ENCODE assay signal across 20 cellular contexts in the genomic region with DNA sequence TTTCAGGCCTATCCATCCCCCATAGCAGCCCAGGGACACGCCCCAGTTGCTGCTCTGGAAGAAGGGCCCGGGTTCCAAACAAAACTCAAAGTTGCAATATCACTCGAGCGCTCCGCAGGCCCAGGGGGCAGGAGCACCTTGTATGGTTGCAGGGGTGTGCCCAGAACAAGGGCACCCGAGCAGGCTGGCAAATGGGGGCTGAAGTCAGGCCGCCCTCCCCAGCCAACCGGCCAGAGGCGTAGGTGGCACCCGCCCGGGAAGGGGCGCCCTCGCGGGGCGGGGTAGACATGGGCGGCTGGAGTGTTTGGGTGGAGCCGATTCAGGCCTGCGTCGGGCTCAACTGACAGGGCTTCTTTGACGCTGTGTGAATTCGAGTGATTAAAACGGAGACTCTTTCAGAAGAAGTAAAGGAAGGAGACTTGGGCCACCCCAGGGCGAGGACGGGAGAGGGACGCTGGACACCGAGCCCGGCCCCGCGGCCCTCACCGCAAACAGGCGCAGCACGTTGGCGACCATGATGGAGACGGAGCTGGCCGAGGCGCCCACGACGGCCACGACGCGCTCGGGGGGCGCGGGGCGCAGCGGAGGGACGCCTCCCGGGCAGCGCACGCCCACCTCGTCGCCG. TPM values are rescaled to one million over a fixed set of nuclear protein-coding genes. Genes with fewer than 3 reads are reported as not detected.
"Had no signal": no experiment of that assay in that cellular context is flagged by ENCODE, and none has a peak within 500 bp of the region (broad histone marks: within the 10 kb centered on the region; RNA-seq: fewer than 3 reads in every experiment).

No MANE protein-coding gene starts in this region.

- H3K4me3 Mint-ChIP-seq: activated B cell treated with CpG ODN at 0.5 μM for 24 hours; activated CD4-positive, alpha-beta T cell treated with anti-CD3 and anti-CD28 coated beads, Interleukin-2, amount 10 ng/mL, durations not matched to agents 24 days and 14 days; activated naive CD4-positive, alpha-beta T cell treated with anti-CD3 and anti-CD28 coated beads, Interleukin-2, amount 10 ng/mL, durations not matched to agents 7 days and 5 days; natural killer cell treated with Interleukin-12 subunit alpha and Interleukin-12 subunit beta and Interleukin-15 and Interleukin-18, amount 100 ng/mL, for 72 hours had no signal

- H3K4me1 ChIP-seq: adrenal gland had no signal

- H3K9me3 ChIP-seq: adrenal gland had no signal

- H3K27ac ChIP-seq: adrenal gland, coronary artery, epithelial cell of prostate, gastroesophageal sphincter, SK-N-MC had no signal

- H3K36me3 ChIP-seq: adrenal gland, gastroesophageal sphincter had no signal

- ATAC-seq: gastroesophageal sphincter; natural killer cell treated with Interleukin-12 subunit alpha and Interleukin-12 subunit beta and Interleukin-15 and Interleukin-18, amount 100 ng/mL, for 72 hours; stimulated activated naive B cell treated with anti-CD40 and anti-IgM and Interleukin-4, amounts not matched to agents 10 μg/mL and 1 μg/mL and 100 μg/mL, for 72 hours; T-cell had no signal

- H3K9me3 Mint-ChIP-seq: natural killer cell treated with Interleukin-12 subunit alpha and Interleukin-12 subunit beta and Interleukin-15 and Interleukin-18, amount 100 ng/mL, for 72 hours had no signal

- DNase-seq: activated B cell treated with CpG ODN at 0.5 μM for 24 hours; activated CD4-positive, alpha-beta T cell treated with anti-CD3 and anti-CD28 coated beads, Interleukin-2, amount 10 ng/mL, durations not matched to agents 24 days and 14 days; activated CD8-positive, alpha-beta memory T cell treated with anti-CD3 and anti-CD28 coated beads for 24 hours; activated naive CD4-positive, alpha-beta T cell treated with anti-CD3 and anti-CD28 coated beads, Interleukin-2, amount 10 ng/mL, durations not matched to agents 7 days and 5 days; activated T-cell treated with anti-CD3 and anti-CD28 coated beads for 4 hours; central memory CD4-positive, alpha-beta T cell; effector memory CD4-positive, alpha-beta T cell; small intestine; stimulated activated CD4-positive, alpha-beta T cell treated with anti-CD3 and anti-CD28 coated beads, Interleukin-2, amount 100 ng/mL, for 24 hours; stimulated activated naive B cell treated with anti-CD40 and anti-IgM and Interleukin-4, amounts not matched to agents 10 μg/mL and 1 μg/mL and 100 μg/mL, for 72 hours; T-cell had no signal

- H3K4me1 Mint-ChIP-seq: activated B cell treated with CpG ODN at 0.5 μM for 24 hours; activated CD4-positive, alpha-beta T cell treated with anti-CD3 and anti-CD28 coated beads, Interleukin-2, amount 10 ng/mL, durations not matched to agents 24 days and 14 days; activated naive CD4-positive, alpha-beta T cell treated with anti-CD3 and anti-CD28 coated beads, Interleukin-2, amount 10 ng/mL, durations not matched to agents 7 days and 5 days had no signal

- H3K36me3 Mint-ChIP-seq: natural killer cell treated with Interleukin-12 subunit alpha and Interleukin-12 subunit beta and Interleukin-15 and Interleukin-18, amount 100 ng/mL, for 72 hours; T-cell had no signal

- H3K4me3 ChIP-seq: adrenal gland, SK-N-MC had no signal

- H3K27ac Mint-ChIP-seq: activated B cell treated with CpG ODN at 0.5 μM for 24 hours; activated CD4-positive, alpha-beta T cell treated with anti-CD3 and anti-CD28 coated beads, Interleukin-2, amount 10 ng/mL, durations not matched to agents 24 days and 14 days; activated naive CD4-positive, alpha-beta T cell treated with anti-CD3 and anti-CD28 coated beads, Interleukin-2, amount 10 ng/mL, durations not matched to agents 7 days and 5 days; activated T-helper 2 cell treated with anti-CD3 and anti-CD28 coated beads, Interferon-gamma antibody, Interleukin-2, Interleukin-4, amounts not matched to agents 10 μg/mL and 5 μg/mL and 100 μg/mL, durations not matched to agents 14 hours and 24 hours and 36 hours; natural killer cell treated with Interleukin-12 subunit alpha and Interleukin-12 subunit beta and Interleukin-15 and Interleukin-18, amount 100 ng/mL, for 72 hours; stimulated activated naive B cell treated with anti-CD40 and anti-IgM and Interleukin-4, amounts not matched to agents 10 μg/mL and 1 μg/mL and 100 μg/mL, for 72 hours; T-cell had no signal

RNA-seq across cellular contexts. Expression of a gene that starts 1.1 kb away (rescaled TPM):
- total RNA-seq: activated B cell treated with CpG ODN at 0.5 μM for 24 hours; activated CD4-positive, alpha-beta T cell treated with anti-CD3 and anti-CD28 coated beads, Interleukin-2, amount 10 ng/mL, durations not matched to agents 24 days and 14 days; activated T-helper 2 cell treated with anti-CD3 and anti-CD28 coated beads, Interferon-gamma antibody, Interleukin-2, Interleukin-4, amounts not matched to agents 10 μg/mL and 5 μg/mL and 100 μg/mL, durations not matched to agents 14 hours and 24 hours and 36 hours; adrenal gland; gastroesophageal sphincter; mucosa of gallbladder; natural killer cell treated with Interleukin-12 subunit alpha and Interleukin-12 subunit beta and Interleukin-15 and Interleukin-18, amount 100 ng/mL, for 72 hours; T-cell; ureter had no signal
- polyA plus RNA-seq: small intestine had no signal

RNA-seq across cellular contexts. Expression of a gene that starts 53.1 kb away (rescaled TPM):
- total RNA-seq: activated B cell treated with CpG ODN at 0.5 μM for 24 hours; activated CD4-positive, alpha-beta T cell treated with anti-CD3 and anti-CD28 coated beads, Interleukin-2, amount 10 ng/mL, durations not matched to agents 24 days and 14 days; activated T-helper 2 cell treated with anti-CD3 and anti-CD28 coated beads, Interferon-gamma antibody, Interleukin-2, Interleukin-4, amounts not matched to agents 10 μg/mL and 5 μg/mL and 100 μg/mL, durations not matched to agents 14 hours and 24 hours and 36 hours; natural killer cell treated with Interleukin-12 subunit alpha and Interleukin-12 subunit beta and Interleukin-15 and Interleukin-18, amount 100 ng/mL, for 72 hours had no signal
